34 cellular contexts compared by ENCODE assay signal in genomic region chr10:19426039-19426438, GRCh38.
"Had no signal": no experiment of that assay in that cellular context is flagged by ENCODE, and none has a peak within 500 bp of the region (broad histone marks: within the 10 kb centered on the region; RNA-seq: fewer than 3 reads in every experiment).

No MANE protein-coding gene starts in this region.

- H3K4me2 ChIP-seq: KMS-11 had no signal

- H3K9ac ChIP-seq: KMS-11 had no signal

- H3K36me3 ChIP-seq: MG63 had no signal

- H3K27ac ChIP-seq: KMS-11 had no signal

- H3K9me3 ChIP-seq: MG63 had no signal

- DNase-seq: Karpas-422, Kasumi-1, MG63, MM.1S, MV-4-11, NCI-H1048, NCI-H1092, NCI-H1092 treated with DMSO at 0.1 percent for 48 hours, NCI-H1105, NCI-H1105 treated with DMSO at 0.1 percent for 48 hours, NCI-H1417, NCI-H1417 treated with DMSO at 0.1 percent for 48 hours, NCI-H1436, NCI-H1436 treated with DMSO at 0.1 percent for 48 hours, NCI-H146, NCI-H1694, NCI-H1694 treated with DMSO at 0.1 percent for 48 hours, NCI-H187, NCI-H187 treated with DMSO at 0.1 percent for 48 hours, NCI-H1930, NCI-H2029, NCI-H2029 treated with DMSO at 0.1 percent for 48 hours, NCI-H2081, NCI-H2081 treated with DMSO at 0.1 percent for 48 hours, NCI-H2107, NCI-H2171, NCI-H2171 treated with DMSO at 0.1 percent for 48 hours, NCI-H2227 treated with DMSO at 0.1 percent for 48 hours, NCI-H226, NCI-H345, NCI-H446, NCI-H446 treated with DMSO at 0.1 percent for 48 hours, NCI-H510A had no signal

- H3K4me3 ChIP-seq: MG63 had no signal

- H3K27me3 ChIP-seq: MG63 had no signal
